Comparison of ENCODE assay signal across 2 cellular contexts in the genomic region with DNA sequence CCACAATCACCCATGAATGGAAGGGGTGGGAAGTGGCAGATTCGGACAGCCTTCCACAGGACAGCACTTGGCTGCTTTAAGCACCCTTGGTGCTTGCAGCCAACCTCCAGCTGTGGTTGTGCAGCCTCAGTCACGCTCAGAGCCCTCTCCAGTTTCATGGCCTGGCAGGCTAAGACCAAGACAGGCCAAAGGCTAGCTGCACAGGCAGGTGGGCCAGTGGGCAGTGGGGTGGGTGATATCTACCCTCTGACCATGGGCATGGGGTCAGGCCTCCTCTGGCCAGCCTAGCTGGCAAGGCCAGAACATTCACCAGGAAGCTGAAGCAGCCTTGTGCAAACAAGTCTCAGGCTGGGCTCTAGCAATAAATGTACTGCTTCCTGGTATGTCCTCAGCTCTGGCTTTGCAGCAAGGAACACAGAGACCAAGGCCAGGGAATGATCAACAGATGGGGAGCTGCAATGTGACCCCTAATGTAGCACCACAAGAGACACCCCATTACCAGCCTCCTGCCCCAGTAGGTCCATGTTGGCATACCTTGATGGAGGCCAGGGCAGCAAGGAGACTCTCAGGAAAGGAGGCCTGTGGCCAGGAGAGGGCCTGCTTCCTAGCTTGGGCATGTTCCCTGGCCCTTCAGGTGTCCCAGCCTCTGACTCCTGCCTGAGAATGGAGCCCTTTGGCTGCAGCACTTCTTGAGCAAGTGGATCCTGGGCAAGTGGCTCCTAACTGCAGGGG.
A peak's percentile ranks its signal among the peaks of the same experiment; 100 is the strongest.
TF ChIP-seq lines count a peak whose summit lies in the region.

No MANE protein-coding gene starts in this region.

TF ChIP-seq in HEK293, 187 proteins besides CTCF, POLR2A, EP300 and RAD21 (continued from another document):
- TF ChIP-seq, protein P1, sequence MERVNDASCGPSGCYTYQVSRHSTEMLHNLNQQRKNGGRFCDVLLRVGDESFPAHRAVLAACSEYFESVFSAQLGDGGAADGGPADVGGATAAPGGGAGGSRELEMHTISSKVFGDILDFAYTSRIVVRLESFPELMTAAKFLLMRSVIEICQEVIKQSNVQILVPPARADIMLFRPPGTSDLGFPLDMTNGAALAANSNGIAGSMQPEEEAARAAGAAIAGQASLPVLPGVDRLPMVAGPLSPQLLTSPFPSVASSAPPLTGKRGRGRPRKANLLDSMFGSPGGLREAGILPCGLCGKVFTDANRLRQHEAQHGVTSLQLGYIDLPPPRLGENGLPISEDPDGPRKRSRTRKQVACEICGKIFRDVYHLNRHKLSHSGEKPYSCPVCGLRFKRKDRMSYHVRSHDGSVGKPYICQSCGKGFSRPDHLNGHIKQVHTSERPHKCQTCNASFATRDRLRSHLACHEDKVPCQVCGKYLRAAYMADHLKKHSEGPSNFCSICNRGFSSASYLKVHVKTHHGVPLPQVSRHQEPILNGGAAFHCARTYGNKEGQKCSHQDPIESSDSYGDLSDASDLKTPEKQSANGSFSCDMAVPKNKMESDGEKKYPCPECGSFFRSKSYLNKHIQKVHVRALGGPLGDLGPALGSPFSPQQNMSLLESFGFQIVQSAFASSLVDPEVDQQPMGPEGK (tag by site-specific recombination; IDR thresholded peaks at IDR 0.05): no peak
- TF ChIP-seq ZNF521 (tag by site-specific recombination; IDR thresholded peaks at IDR 0.05) (no peak), ZNF302 (tag by site-specific recombination; IDR thresholded peaks at IDR 0.05; ENCODE audit: low read depth) (no peak), HOXA7 (CRISPR knock-in tag; IDR thresholded peaks at IDR 0.05; ENCODE audit: borderline replicate concordance) (no peak), ZNF112 (tag by site-specific recombination; IDR thresholded peaks at IDR 0.05) (no peak), SCRT2 (tag by site-specific recombination; IDR thresholded peaks at IDR 0.05) (peak; percentile 37; the same call in 1 of the 2 replicates)
- TF ChIP-seq, protein P2, sequence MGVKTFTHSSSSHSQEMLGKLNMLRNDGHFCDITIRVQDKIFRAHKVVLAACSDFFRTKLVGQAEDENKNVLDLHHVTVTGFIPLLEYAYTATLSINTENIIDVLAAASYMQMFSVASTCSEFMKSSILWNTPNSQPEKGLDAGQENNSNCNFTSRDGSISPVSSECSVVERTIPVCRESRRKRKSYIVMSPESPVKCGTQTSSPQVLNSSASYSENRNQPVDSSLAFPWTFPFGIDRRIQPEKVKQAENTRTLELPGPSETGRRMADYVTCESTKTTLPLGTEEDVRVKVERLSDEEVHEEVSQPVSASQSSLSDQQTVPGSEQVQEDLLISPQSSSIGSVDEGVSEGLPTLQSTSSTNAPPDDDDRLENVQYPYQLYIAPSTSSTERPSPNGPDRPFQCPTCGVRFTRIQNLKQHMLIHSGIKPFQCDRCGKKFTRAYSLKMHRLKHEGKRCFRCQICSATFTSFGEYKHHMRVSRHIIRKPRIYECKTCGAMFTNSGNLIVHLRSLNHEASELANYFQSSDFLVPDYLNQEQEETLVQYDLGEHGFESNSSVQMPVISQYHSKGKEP (tag by site-specific recombination; IDR thresholded peaks at IDR 0.05): no peak

TF ChIP-seq in HEK293T, 16 proteins besides CTCF, POLR2A, EP300 and RAD21 (continued from another document):
- TF ChIP-seq SUZ12 (IDR thresholded peaks at IDR 0.05): no peak
- no peak for TF ChIP-seq BHLHE40 (IDR thresholded peaks at IDR 0.05; ENCODE audit: borderline replicate concordance)
- TF ChIP-seq HDGF (IDR thresholded peaks at IDR 0.05; ENCODE audit: borderline replicate concordance): no peak
- no peak for TF ChIP-seq L3MBTL2 (conservative IDR thresholded peaks at IDR 0.05)
- no peak for TF ChIP-seq ARNT (IDR thresholded peaks at IDR 0.05)
- TF ChIP-seq FOXM1 (IDR thresholded peaks at IDR 0.05; ENCODE audit: borderline replicate concordance): no peak
